ENCODE assay signal across 10 cellular contexts in the genomic region with DNA sequence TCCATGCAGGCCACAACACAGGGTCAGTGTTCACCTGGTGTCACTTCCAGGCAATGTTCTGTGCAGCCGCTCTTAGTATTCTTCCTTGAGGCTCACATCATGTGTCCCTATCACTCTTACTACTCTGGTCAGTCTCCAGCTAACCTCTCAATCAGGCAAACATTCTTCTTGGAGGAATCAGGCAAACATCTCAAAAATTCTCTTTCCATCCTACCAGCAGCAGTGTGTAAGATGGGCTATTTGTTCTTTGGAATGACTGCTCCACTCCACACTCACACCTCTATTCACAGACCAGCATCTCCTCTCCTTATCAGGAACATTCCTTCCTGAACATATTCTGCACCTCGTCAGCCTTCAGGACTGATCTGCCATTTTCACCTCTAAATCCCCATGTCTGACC. TPM values are rescaled to one million over a fixed set of nuclear protein-coding genes. Genes with fewer than 3 reads are reported as not detected.
"Had no signal": no experiment of that assay in that cellular context is flagged by ENCODE, and none has a peak within 500 bp of the region (broad histone marks: within the 10 kb centered on the region; RNA-seq: fewer than 3 reads in every experiment).

No MANE protein-coding gene starts in this region.

- FAIRE-seq: HepG2 had no signal

- H3K9me3 Mint-ChIP-seq: HFFc6 had no signal

- DNase-seq: GM23248, GOT3, H7, HFFc6 had no signal

- H3K4me3 Mint-ChIP-seq: HFFc6, IgD-negative memory B cell had no signal

- H3K36me3 ChIP-seq: HAP-1 had no signal

- H3K27ac ChIP-seq: GM23248, HL-60 had no signal

- H3K9me3 ChIP-seq: HAP-1 had no signal

- H3K9ac ChIP-seq: GM23248 had no signal

- H3K4me1 ChIP-seq: HAP-1 had no signal

- H3K4me3 ChIP-seq: GM23248, HAP-1 had no signal

- H3K36me3 Mint-ChIP-seq: IgD-negative memory B cell had no signal

- H3K27ac Mint-ChIP-seq: HFFc6 had no signal

RNA-seq across cellular contexts. Expression of a gene that starts 4.0 kb away (rescaled TPM):
- total RNA-seq: GM23248, H4, H7, HepG2, HFFc6, HT1080 had no signal
- polyA plus RNA-seq: GM23248, HepG2, IgD-negative memory B cell had no signal

RNA-seq across cellular contexts. Expression of a gene that starts 29.4 kb away (rescaled TPM):
- total RNA-seq: GM23248, H4, H7, HepG2, HFFc6, HT1080 had no signal
- polyA plus RNA-seq: GM23248, HepG2 had no signal

RNA-seq across cellular contexts. Expression of a gene that starts 40.1 kb away (rescaled TPM):
- total RNA-seq: GM23248, H4, H7, HepG2, HFFc6, HT1080 had no signal
- polyA plus RNA-seq: GM23248, HepG2, IgD-negative memory B cell had no signal

RNA-seq across cellular contexts. Expression of a gene that starts 44.9 kb away (rescaled TPM):
- total RNA-seq: GM23248, H4, H7, HepG2, HFFc6, HT1080 had no signal
- polyA plus RNA-seq: GM23248, HepG2 had no signal
